ENCODE assay signal across 9 cellular contexts in the genomic region with DNA sequence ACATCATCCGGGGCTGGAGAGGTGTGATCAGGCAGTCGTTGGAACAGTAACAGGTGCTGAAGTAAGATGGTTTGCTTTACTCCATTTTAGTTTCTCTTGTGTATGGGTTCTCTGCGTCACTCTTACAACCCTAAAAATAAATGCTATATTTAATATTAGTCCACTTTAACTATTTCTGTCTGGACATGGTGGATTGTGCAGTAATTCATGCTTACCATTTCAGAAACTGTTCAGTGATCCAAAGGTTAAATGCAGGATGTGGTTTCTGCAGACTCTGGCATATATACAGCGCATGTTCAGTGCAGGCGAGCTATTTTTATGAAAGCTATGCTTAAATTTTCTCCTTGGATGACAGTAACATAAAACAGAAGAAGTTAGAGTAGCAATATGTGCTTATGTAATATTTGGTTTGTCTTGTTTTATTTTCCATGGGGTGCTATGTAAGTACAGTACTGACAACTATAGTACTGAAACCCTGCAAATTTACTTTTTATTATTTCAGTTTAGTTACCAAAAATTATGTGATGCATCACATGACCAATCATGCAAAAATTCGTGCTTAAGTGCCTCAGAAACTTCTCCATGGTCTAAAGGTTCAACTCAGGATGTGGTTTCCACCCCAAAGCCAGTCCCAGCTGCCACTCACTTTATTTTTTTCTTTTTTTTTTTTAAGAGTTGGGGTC.
DNase-seq lines count a peak whose midpoint lies in the region; ATAC-seq and TF ChIP-seq lines count a peak whose summit lies in the region.
"Had no signal": no experiment of that assay in that cellular context is flagged by ENCODE, and none has a peak within 500 bp of the region (broad histone marks: within the 10 kb centered on the region; RNA-seq: fewer than 3 reads in every experiment).

No MANE protein-coding gene starts in this region.

- no peak for TF ChIP-seq CTCF in nephron progenitor cell (IDR thresholded peaks at IDR 0.05)

- H3K9ac ChIP-seq in adipocyte (ENCODE audit: low read length): no peak overlapping the region

- H3K4me1 Mint-ChIP-seq in nephron progenitor cell: no peaks in the 10 kb centered on the region

- no peak overlapping the region for H3K4me3 ChIP-seq in adipocyte (ENCODE audit: low read length)

- peaks cover 16% of the 10 kb centered on the region for H3K27me3 Mint-ChIP-seq in nephron progenitor cell (ENCODE audit: low read depth, poor library complexity)
- H3K27me3 Mint-ChIP-seq: dendritic cell treated with granulocyte-macrophage colony-stimulating factor and Interleukin-4, amounts not matched to agents 40 ng/mL and 50 ng/mL, for 4 days had no signal

- no peaks in the 10 kb centered on the region for H3K36me3 Mint-ChIP-seq in nephron progenitor cell (ENCODE audit: low read depth)

- no peaks in the 10 kb centered on the region for H3K36me3 ChIP-seq in adipocyte (ENCODE audit: control insufficient read depth, insufficient read depth, low read length, severe bottlenecking)

- peak; percentile 72 for ATAC-seq in GM19467 (IDR thresholded peaks at IDR 0.05; ENCODE audit: unreplicated experiment)
- peak; percentile 81 for ATAC-seq in HG03460 (IDR thresholded peaks at IDR 0.05; ENCODE audit: unreplicated experiment)

- DNase-seq in EH (ENCODE audit: low read depth): peak; percentile 77
- DNase-seq in adipocyte (ENCODE audit: low read depth): peak; percentile 48
- DNase-seq in superior temporal gyrus (ENCODE audit: extremely low spot score): peak; percentile 64
- DNase-seq in NCI-H187 (lab: John Stamatoyannopoulos, UW): no peak
- DNase-seq in nephron progenitor cell: no peak
- no peak for DNase-seq in activated CD4-positive, CD25-positive, alpha-beta regulatory T cell treated with anti-CD3 and anti-CD28 coated beads, Interleukin-2, amount 50 U/mL, for 72 hours

- peaks cover 4% of the 10 kb centered on the region for H3K27me3 ChIP-seq in adipocyte (replicated peaks; ENCODE audit: control insufficient read depth, insufficient read depth, low read length)

- H3K9me3 Mint-ChIP-seq in nephron progenitor cell: peaks cover 5% of the 10 kb centered on the region

- peaks cover 4% of the 10 kb centered on the region for H3K9me3 ChIP-seq in adipocyte (ENCODE audit: control insufficient read depth, low read length)

- peaks cover 16% of the 10 kb centered on the region for H3K4me1 ChIP-seq in adipocyte (ENCODE audit: control insufficient read depth, insufficient read depth, low read length)

- no peak overlapping the region for H3K4me3 Mint-ChIP-seq in nephron progenitor cell
- H3K4me3 Mint-ChIP-seq: dendritic cell treated with granulocyte-macrophage colony-stimulating factor and Interleukin-4, amounts not matched to agents 40 ng/mL and 50 ng/mL, for 4 days had no signal

- no peak overlapping the region for H3K27ac Mint-ChIP-seq in nephron progenitor cell

Comparison
In these comparisons a context has a peak if more than half of its experiments do, and no peak if none do; other contexts are left out.
1. DNase-seq: peak in EH (single experiment), adipocyte (single experiment) and superior temporal gyrus (single experiment); none in NCI-H187 (0 of 2), nephron progenitor cell (single experiment) and activated CD4-positive, CD25-positive, alpha-beta regulatory T cell treated with anti-CD3 and anti-CD28 coated beads, Interleukin-2, amount 50 U/mL, for 72 hours (single experiment).